ENCODE assay signal across 8 cellular contexts in the genomic region with DNA sequence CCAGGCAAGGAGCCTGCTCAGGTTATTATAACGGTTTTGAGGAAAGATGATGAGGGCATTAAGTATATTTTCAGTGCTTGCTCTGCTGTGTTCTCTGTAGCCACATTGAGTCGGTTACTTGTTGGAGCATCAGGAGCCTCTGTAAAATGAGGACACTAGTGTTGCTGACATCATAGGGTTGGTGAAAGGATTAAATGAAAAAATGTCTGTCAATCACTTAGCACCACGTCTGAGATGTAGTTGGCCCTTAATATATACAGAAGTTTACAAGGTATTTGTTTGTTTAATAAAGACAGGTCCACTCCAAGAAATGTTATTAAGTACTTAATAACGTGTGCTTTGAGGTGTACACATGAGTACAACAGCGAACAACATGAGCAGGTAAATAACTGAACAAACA. TPM values are rescaled to one million over a fixed set of nuclear protein-coding genes. Genes with fewer than 3 reads are reported as not detected.
DNase-seq lines count a peak whose midpoint lies in the region; ATAC-seq and TF ChIP-seq lines count a peak whose summit lies in the region.

No MANE protein-coding gene starts in this region.

- H2AFZ ChIP-seq in ACC112 (ENCODE audit: low read length, unreplicated experiment) = peak overlapping the region; percentile 87

- H3K27ac ChIP-seq in ACC112 (ENCODE audit: low read depth, low read length) = no peak overlapping the region
- no peak overlapping the region for H3K27ac ChIP-seq in HUES48 (ENCODE audit: low read depth, low read length)
- peak overlapping the region; percentile 12 for H3K27ac ChIP-seq in muscle layer of colon (ENCODE audit: low read depth, low read length)

- H3K27me3 ChIP-seq in ACC112 (ENCODE audit: insufficient read depth, low read length) (no peaks in the 10 kb centered on the region), HUES48 (ENCODE audit: control insufficient read depth, insufficient read depth, low read length) (no peaks in the 10 kb centered on the region), muscle layer of colon (ENCODE audit: control insufficient read depth in 1 of 2, insufficient read depth in 2 of 2, low read length in 2 of 2) (no peaks in the 10 kb centered on the region)

- DNase-seq in MCF 10A (ENCODE audit: unreplicated experiment) (no peak), NCI-H1694 treated with DMSO at 0.1 percent for 48 hours (lab: John Stamatoyannopoulos, UW) (no peak), glomerular visceral epithelial cell (ENCODE audit: extremely low spot score) (no peak), hippocampal formation (lab: John Stamatoyannopoulos, UW) (no peak)

- H3K9me3 Mint-ChIP-seq in MCF 10A (ENCODE audit: unreplicated experiment) = no peaks in the 10 kb centered on the region

- POLR2A ChIA-PET in MCF 10A (lab: Yijun Ruan, JAX) = interaction anchor here (0.6 to 1.5 kb wide), 4 partner anchors 11 to 414 kb away, joined by 3 to 5 read pairs (median 4); no protein-coding TSS in a partner anchor

- no peak for ATAC-seq in GM21576 (IDR thresholded peaks at IDR 0.05; ENCODE audit: unreplicated experiment)

- no TSS peak for BruUV-seq in MCF 10A (replicated peaks; lab: Mats Ljungman, UMichigan)

- peaks cover 5% of the 10 kb centered on the region for H3K79me2 ChIP-seq in ACC112 (ENCODE audit: control insufficient read depth, insufficient read depth, low read length, unreplicated experiment)

- peak overlapping the region; percentile 98 for H3K27ac Mint-ChIP-seq in MCF 10A (ENCODE audit: low read depth, unreplicated experiment)

- no peak overlapping the region for H3K9ac ChIP-seq in HUES48 (ENCODE audit: low read depth, low read length)
- no peak overlapping the region for H3K9ac ChIP-seq in muscle layer of colon (ENCODE audit: low read length)

- CTCF ChIA-PET in MCF 10A (lab: Yijun Ruan, JAX) = no interaction called here

- H3K4me1 ChIP-seq in ACC112 (ENCODE audit: control insufficient read depth, insufficient read depth, low read length, unreplicated experiment) (peaks cover 9% of the 10 kb centered on the region), HUES48 (ENCODE audit: control insufficient read depth, insufficient read depth, low read length) (no peaks in the 10 kb centered on the region), muscle layer of colon (ENCODE audit: insufficient read depth, low read length) (peaks cover 6% of the 10 kb centered on the region)

- H3K9me3 ChIP-seq in HUES48 (ENCODE audit: control insufficient read depth, insufficient read depth, low read length) = no peaks in the 10 kb centered on the region
- no peaks in the 10 kb centered on the region for H3K9me3 ChIP-seq in muscle layer of colon (ENCODE audit: low read length)

- H3K4me3 ChIP-seq in ACC112 (ENCODE audit: low read depth, low read length) (peak overlapping the region; percentile 91), HUES48 (ENCODE audit: low read depth, low read length) (peak overlapping the region; percentile 89), muscle layer of colon (ENCODE audit: low read depth in 1 of 2, low read length in 2 of 2) (peak overlapping the region; percentile 45 to 87)

- H3K36me3 ChIP-seq in ACC112 (ENCODE audit: insufficient read depth, low read length) (no peaks in the 10 kb centered on the region), HUES48 (ENCODE audit: control insufficient read depth, insufficient read depth, low read length) (peaks cover 12% of the 10 kb centered on the region; the same call in 1 of the 2 replicates), muscle layer of colon (ENCODE audit: insufficient read depth, low read length) (no peaks in the 10 kb centered on the region)

- H3K36me3 Mint-ChIP-seq in MCF 10A (ENCODE audit: insufficient read depth, unreplicated experiment) = peaks cover 12% of the 10 kb centered on the region

- peak overlapping the region; percentile 84 for H3K4me3 Mint-ChIP-seq in MCF 10A (ENCODE audit: unreplicated experiment)

- no peaks in the 10 kb centered on the region for H3K27me3 Mint-ChIP-seq in MCF 10A (ENCODE audit: insufficient read depth, unreplicated experiment)

- TF ChIP-seq CTCF in MCF 10A (IDR thresholded peaks at IDR 0.05; ENCODE audit: unreplicated experiment) = no peak

- H3K4me1 Mint-ChIP-seq in MCF 10A (ENCODE audit: insufficient read depth, unreplicated experiment) = peaks cover 15% of the 10 kb centered on the region

- intact Hi-C loops in MCF 10A (cut with micrococcal nuclease) = no loop called here

RNA-seq across cellular contexts. Expression of a gene that starts 0.7 kb away (rescaled TPM):
- total RNA-seq in MCF 10A (2022) = 23.3 and 24.8 TPM in 2 replicates
